8 cellular contexts compared by ENCODE assay signal in the genomic region with DNA sequence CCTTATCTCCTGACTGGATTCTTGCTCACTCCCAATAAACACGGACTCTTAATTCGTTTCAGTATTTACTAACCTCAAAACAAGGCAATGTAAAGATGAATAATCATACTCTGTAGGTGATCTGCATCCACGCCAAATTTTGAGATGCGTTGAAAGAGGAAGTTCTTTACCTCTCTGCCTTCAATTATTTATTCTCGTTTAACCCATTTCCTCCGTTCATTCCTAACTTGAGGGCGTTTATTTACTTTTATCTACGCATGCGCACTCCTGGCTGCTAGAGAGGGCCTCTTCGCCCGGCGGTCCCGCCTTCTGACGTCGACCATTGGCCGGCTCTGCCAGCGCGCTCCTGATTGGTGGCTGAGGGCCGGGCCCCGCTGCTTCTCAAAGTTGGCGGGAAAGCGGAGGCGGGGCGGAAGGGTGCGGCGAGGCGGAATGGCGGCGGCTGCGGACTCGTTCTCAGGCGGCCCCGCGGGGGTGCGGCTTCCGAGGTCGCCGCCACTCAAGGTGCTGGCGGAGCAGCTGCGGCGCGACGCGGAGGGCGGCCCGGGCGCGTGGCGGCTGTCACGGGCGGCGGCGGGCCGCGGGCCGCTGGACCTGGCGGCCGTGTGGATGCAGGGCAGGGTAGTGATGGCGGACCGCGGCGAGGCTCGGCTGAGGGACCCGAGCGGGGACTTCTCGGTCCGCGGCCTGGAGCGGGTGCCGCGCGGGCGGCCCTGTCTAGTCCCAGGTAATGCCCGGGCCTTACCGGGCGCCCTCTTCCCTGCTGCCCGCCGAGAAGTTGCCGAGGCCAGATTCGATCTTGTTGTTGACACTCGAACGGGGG. TPM values are rescaled to one million over a fixed set of nuclear protein-coding genes. Genes with fewer than 3 reads are reported as not detected.
DNase-seq lines count a peak whose midpoint lies in the region; ATAC-seq and TF ChIP-seq lines count a peak whose summit lies in the region.

A gene (plus strand): TSS at position 420 of the 823 bp plus-strand sequence. CDS start 13 bp downstream, at position 433.

- H3K4me3 ChIP-seq in BLaER1 treated with 17β-estradiol and CSF1 and Interleukin-3, amounts not matched to agents 10 nM and 100 nM = peak within 1 kb of the TSS; percentile 81 to 97 (median 88)
- H3K4me3 ChIP-seq in coronary artery = peak within 1 kb of the TSS; percentile 82

- peak within 1 kb of the TSS; percentile 77 to 96 (median 92) for H3K9ac ChIP-seq in BLaER1 treated with 17β-estradiol and CSF1 and Interleukin-3, amounts not matched to agents 10 nM and 100 nM

- H3K36me3 ChIP-seq in BLaER1 treated with 17β-estradiol and CSF1 and Interleukin-3, amounts not matched to agents 10 nM and 100 nM = no peaks in the 10 kb centered on the region

- no peaks in the 10 kb centered on the region for H3K9me3 ChIP-seq in BLaER1 treated with 17β-estradiol and CSF1 and Interleukin-3, amounts not matched to agents 10 nM and 100 nM (replicated peaks in 1 of 11)

- intact Hi-C loops in left colon (cut with DNase I, micrococcal nuclease) = no loop called here

- no peak for TF ChIP-seq CTCF in coronary artery (IDR thresholded peaks at IDR 0.05)

- peaks cover 0 to 9% (median 0%) of the 10 kb centered on the region in 11 experiments; a peak in 2 of 22 replicates for H4K20me1 ChIP-seq in BLaER1 treated with 17β-estradiol and CSF1 and Interleukin-3, amounts not matched to agents 10 nM and 100 nM

- H3K27me3 ChIP-seq in BLaER1 treated with 17β-estradiol and CSF1 and Interleukin-3, amounts not matched to agents 10 nM and 100 nM = no peaks in the 10 kb centered on the region

- peak within 1 kb of the TSS in 10 of 11 experiments; percentile 53 to 96 (median 92); a peak in 20 of 22 replicates for H3K27ac ChIP-seq in BLaER1 treated with 17β-estradiol and CSF1 and Interleukin-3, amounts not matched to agents 10 nM and 100 nM
- no peak within 1 kb of the TSS for H3K27ac ChIP-seq in coronary artery

- peak; percentile 87 to 97 for DNase-seq in NCI-H526 (lab: John Stamatoyannopoulos, UW)
- DNase-seq in activated CD4-positive, alpha-beta T cell treated with anti-CD3 and anti-CD28 coated beads for 4 hours = peak; percentile 95 to 97
- peak; percentile 94 for DNase-seq in coronary artery (ENCODE audit: low spot score)
- peak; percentile 97 for DNase-seq in left colon
- peak; percentile 98 for DNase-seq in stimulated activated CD4-positive, alpha-beta T cell treated with anti-CD3 and anti-CD28 coated beads, Interleukin-1b, Interleukin-23, amount 100 ng/mL, for 48 hours

- H3K4me1 ChIP-seq in BLaER1 treated with 17β-estradiol and CSF1 and Interleukin-3, amounts not matched to agents 10 nM and 100 nM = peaks cover 37 to 60% (median 53%) of the 10 kb centered on the region in 10 experiments

- ATAC-seq in GM19328 (IDR thresholded peaks at IDR 0.05; ENCODE audit: unreplicated experiment) (peak; percentile 92), HG03469 (IDR thresholded peaks at IDR 0.05; ENCODE audit: unreplicated experiment) (peak; percentile 85), left colon (peak; percentile 99)

- peak within 1 kb of the TSS; percentile 86 to 97 (median 93) for H3K4me2 ChIP-seq in BLaER1 treated with 17β-estradiol and CSF1 and Interleukin-3, amounts not matched to agents 10 nM and 100 nM

RNA-seq across cellular contexts. Expression of the gene that starts here (rescaled TPM):
- total RNA-seq in left colon = 1 to 10 TPM; 5.5 to 8.3 TPM

Comparison
In these comparisons a context has a peak if more than half of its experiments do, and no peak if none do; other contexts are left out.
1. H3K27ac ChIP-seq: peak in BLaER1 treated with 17β-estradiol and CSF1 and Interleukin-3, amounts not matched to agents 10 nM and 100 nM (10 of 11); none in coronary artery (0 of 2).
2. Peak in every context shown above with its lines, with median percentiles within 50 percentile points of each other: ATAC-seq and DNase-seq.